ENCODE assay signal across 8 cellular contexts in genomic region chr18:32091325-32091723, GRCh38.
DNase-seq lines count a peak whose midpoint lies in the region; ATAC-seq and TF ChIP-seq lines count a peak whose summit lies in the region.

No MANE protein-coding gene starts in this region.

- no peak for DNase-seq in NB4 (ENCODE audit: low read depth)
- DNase-seq in nephron progenitor cell: no peak
- DNase-seq in NCI-H226: no peak
- DNase-seq in Kasumi-1 (lab: John Stamatoyannopoulos, UW): no peak

- H3K9me3 ChIP-seq in BLaER1: no peaks in the 10 kb centered on the region
- H3K9me3 ChIP-seq in duodenal mucosa (ENCODE audit: control insufficient read depth in 1 of 2, low read length in 2 of 2): no peaks in the 10 kb centered on the region

- peak overlapping the region; percentile 97 for H3K27ac ChIP-seq in BLaER1
- peak overlapping the region; percentile 100 for H3K27ac ChIP-seq in duodenal mucosa (ENCODE audit: low read depth, low read length)

- no peaks in the 10 kb centered on the region for H3K27me3 Mint-ChIP-seq in nephron progenitor cell (ENCODE audit: low read depth, poor library complexity)

- TF ChIP-seq POLR2A in NB4 (IDR thresholded peaks at IDR 0.05; ENCODE audit: extremely low read depth, insufficient read length): no peak

- H3K36me3 Mint-ChIP-seq in nephron progenitor cell (ENCODE audit: low read depth): peaks cover 29% of the 10 kb centered on the region

- ATAC-seq in HG02610 (IDR thresholded peaks at IDR 0.05; ENCODE audit: unreplicated experiment) (no peak), GM19023 (IDR thresholded peaks at IDR 0.05; ENCODE audit: unreplicated experiment) (no peak)

- H3K4me3 ChIP-seq in BLaER1 (peak overlapping the region; percentile 98), NB4 (ENCODE audit: low read depth, low read length) (peak overlapping the region; percentile 71), duodenal mucosa (ENCODE audit: low read depth in 1 of 2, low read length in 2 of 2) (peak overlapping the region; percentile 68 to 69)

- peak overlapping the region; percentile 92 for H3K4me3 Mint-ChIP-seq in nephron progenitor cell

- H3K27me3 ChIP-seq in BLaER1 (no peaks in the 10 kb centered on the region), duodenal mucosa (ENCODE audit: control insufficient read depth in 1 of 2, insufficient read depth in 2 of 2, low read length in 2 of 2) (no peaks in the 10 kb centered on the region)

- peak overlapping the region; percentile 78 for H3K4me2 ChIP-seq in BLaER1

- H3K36me3 ChIP-seq in BLaER1 (peaks cover 15% of the 10 kb centered on the region), duodenal mucosa (ENCODE audit: control insufficient read depth in 1 of 2, insufficient read depth in 2 of 2, low read length in 2 of 2) (no peaks in the 10 kb centered on the region)

- peak overlapping the region; percentile 97 for H3K27ac Mint-ChIP-seq in nephron progenitor cell

- peaks cover 38% of the 10 kb centered on the region for H4K20me1 ChIP-seq in BLaER1

- no peaks in the 10 kb centered on the region for H3K9me3 Mint-ChIP-seq in nephron progenitor cell

- H3K9ac ChIP-seq in BLaER1 (peak overlapping the region; percentile 95), duodenal mucosa (ENCODE audit: low read depth in 1 of 2, low read length in 2 of 2) (peak overlapping the region; percentile 73 to 87)

- peaks cover 49% of the 10 kb centered on the region for H3K4me1 Mint-ChIP-seq in nephron progenitor cell

- H3K4me1 ChIP-seq in BLaER1: peaks cover 38% of the 10 kb centered on the region
- peaks cover 22 to 26% of the 10 kb centered on the region in 2 donors for H3K4me1 ChIP-seq in duodenal mucosa (ENCODE audit: control insufficient read depth in 1 of 2, insufficient read depth in 2 of 2, low read length in 2 of 2)

- TF ChIP-seq CTCF in NB4 (IDR thresholded peaks at IDR 0.05; ENCODE audit: low read depth, low read length) (no peak), nephron progenitor cell (IDR thresholded peaks at IDR 0.05) (no peak)
